ENCODE assay signal across 25 cellular contexts in the genomic region with DNA sequence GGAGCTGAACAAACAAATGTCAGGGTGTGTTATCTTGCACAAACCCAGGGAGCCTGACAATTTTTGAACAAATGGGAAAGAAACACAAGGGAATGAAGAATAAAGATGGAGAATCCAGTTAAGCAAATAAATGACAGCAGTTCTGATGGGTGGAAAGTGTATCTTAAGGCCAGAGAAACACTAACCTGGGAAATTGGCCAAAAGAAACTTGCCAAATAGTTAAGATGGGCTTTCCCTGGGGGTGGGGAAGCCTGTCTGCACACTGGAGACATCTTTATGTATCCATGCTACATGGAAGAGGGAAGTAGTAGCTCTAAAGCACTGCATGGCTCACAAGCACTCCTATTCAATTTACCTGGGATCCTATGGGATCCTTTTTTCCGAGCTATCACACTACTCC.
"Had no signal": no experiment of that assay in that cellular context is flagged by ENCODE, and none has a peak within 500 bp of the region (broad histone marks: within the 10 kb centered on the region; RNA-seq: fewer than 3 reads in every experiment).

No MANE protein-coding gene starts in this region.

- H3K27me3 Mint-ChIP-seq: dendritic cell treated with granulocyte-macrophage colony-stimulating factor and Interleukin-4, amounts not matched to agents 40 ng/mL and 50 ng/mL, for 4 days; naive B cell had no signal

- ATAC-seq: esophagus mucosa, gastroesophageal sphincter, heart left ventricle, left colon, left lung, left ventricle myocardium superior, lower lobe of right lung, mucosa of descending colon had no signal

- H3K27ac Mint-ChIP-seq: dendritic cell treated with granulocyte-macrophage colony-stimulating factor and Interleukin-4, amounts not matched to agents 40 ng/mL and 50 ng/mL, for 4 days; immature natural killer cell; mesothelial cell of epicardium; naive B cell had no signal

- H3K4me3 Mint-ChIP-seq: dendritic cell treated with granulocyte-macrophage colony-stimulating factor and Interleukin-4, amounts not matched to agents 40 ng/mL and 50 ng/mL, for 4 days; immature natural killer cell; mesothelial cell of epicardium; naive B cell had no signal

- DNase-seq: colonic mucosa; cortex of kidney; effector CD8-positive, alpha-beta T cell; erythroblast; foreskin fibroblast; foreskin melanocyte; heart left ventricle; hypothalamus; immature natural killer cell; islet precursor cell; kidney; kidney glomerular epithelial cell; left colon; left lung; left ventricle myocardium superior; lower lobe of right lung; mesenchymal stem cell; mucosa of descending colon; naive B cell had no signal

- H3K27ac ChIP-seq: colonic mucosa, epithelial cell of prostate, gastroesophageal sphincter, heart left ventricle, hepatocyte, left lung, lower lobe of right lung had no signal

- H3K4me1 Mint-ChIP-seq: immature natural killer cell, mesothelial cell of epicardium, naive B cell had no signal

- H3K9me3 Mint-ChIP-seq: dendritic cell treated with granulocyte-macrophage colony-stimulating factor and Interleukin-4, amounts not matched to agents 40 ng/mL and 50 ng/mL, for 4 days had no signal

- H3K4me3 ChIP-seq: colonic mucosa, gastroesophageal sphincter, heart left ventricle, hepatocyte, left lung, lower lobe of right lung, mucosa of descending colon had no signal

- H3K4me1 ChIP-seq: colonic mucosa, gastroesophageal sphincter, left lung, lower lobe of right lung had no signal

- H3K9me3 ChIP-seq: colonic mucosa, gastroesophageal sphincter had no signal

- H3K36me3 ChIP-seq: colonic mucosa, left lung, lower lobe of right lung had no signal

- H3K27me3 ChIP-seq: colonic mucosa, gastroesophageal sphincter, heart left ventricle, hepatocyte, left lung had no signal
